8 cellular contexts compared by ENCODE assay signal in the genomic region with DNA sequence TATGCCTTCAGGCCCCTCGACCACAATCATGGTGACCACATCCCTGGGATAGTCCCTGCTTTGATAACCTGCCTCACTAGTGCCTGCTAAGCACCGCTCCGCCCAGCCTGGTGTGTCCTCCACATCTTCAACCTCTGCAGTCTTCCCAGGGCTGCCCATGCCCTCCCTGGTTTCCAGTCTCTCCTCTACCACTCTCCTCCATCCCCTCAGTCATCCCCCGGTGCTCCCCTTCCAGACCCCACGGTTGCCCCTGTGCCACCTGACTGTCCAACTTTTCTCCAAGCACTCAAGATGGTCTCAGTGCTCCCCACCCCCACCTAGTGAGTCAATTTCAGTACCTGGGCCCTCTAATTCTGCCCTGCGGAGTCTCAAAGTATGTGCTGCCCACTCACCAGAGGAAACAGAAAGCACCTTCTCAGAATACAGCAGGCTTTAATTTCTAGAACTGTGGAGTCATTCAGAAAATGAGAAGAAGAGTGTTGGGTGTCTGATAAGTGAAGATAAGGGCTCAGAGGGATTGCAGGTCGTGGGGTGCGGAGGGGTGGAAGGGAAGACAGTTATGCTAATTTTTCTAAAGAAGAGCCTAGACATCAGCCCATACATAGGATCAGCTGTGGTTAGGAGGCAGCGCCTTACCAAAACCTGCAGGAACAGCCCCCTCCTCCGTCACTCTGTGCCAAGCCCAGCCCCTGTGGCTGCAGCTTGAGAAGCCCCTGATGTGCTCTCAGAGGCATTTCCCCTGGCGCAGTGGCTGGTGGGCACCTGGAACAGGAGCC. TPM values are rescaled to one million over a fixed set of nuclear protein-coding genes. Genes with fewer than 3 reads are reported as not detected.
DNase-seq lines count a peak whose midpoint lies in the region; ATAC-seq and TF ChIP-seq lines count a peak whose summit lies in the region.

No MANE protein-coding gene starts in this region.

- peaks cover 95% of the 10 kb centered on the region for H3K4me1 Mint-ChIP-seq in activated T-cell treated with anti-CD3 and anti-CD28 coated beads, Interleukin-2, amount 50 U/mL, for 24 hours (ENCODE audit: low read depth)

- peaks cover 7% of the 10 kb centered on the region for H3K36me3 Mint-ChIP-seq in activated T-cell treated with anti-CD3 and anti-CD28 coated beads, Interleukin-2, amount 50 U/mL, for 24 hours (ENCODE audit: low read depth)

- no peak for TF ChIP-seq CTCF in BE2C (IDR thresholded peaks at IDR 0.05; ENCODE audit: low read depth, low read length)

- H3K27me3 Mint-ChIP-seq in activated T-cell treated with anti-CD3 and anti-CD28 coated beads, Interleukin-2, amount 50 U/mL, for 24 hours = no peaks in the 10 kb centered on the region

- H3K36me3 ChIP-seq in SJCRH30 (no peaks in the 10 kb centered on the region), BE2C (no peaks in the 10 kb centered on the region)

- H3K27ac ChIP-seq in SJCRH30 = no peak overlapping the region

- H3K9me3 ChIP-seq in SJCRH30 (replicated peaks) (no peaks in the 10 kb centered on the region), BE2C (no peaks in the 10 kb centered on the region)

- ATAC-seq in GM19438 (IDR thresholded peaks at IDR 0.05; ENCODE audit: low read depth, unreplicated experiment) (peak; percentile 36), HG03354 (IDR thresholded peaks at IDR 0.05; ENCODE audit: poor library complexity, severe bottlenecking, unreplicated experiment) (peak; percentile 50)

- DNase-seq in activated T-cell treated with anti-CD3 and anti-CD28 coated beads, Interleukin-2, amount 50 U/mL, for 24 hours = peak; percentile 83
- DNase-seq in stimulated activated CD4-positive, alpha-beta T cell treated with anti-CD3 and anti-CD28 coated beads, Interleukin-2, amount 100 ng/mL, for 4 hours (ENCODE audit: low read depth) = peak; percentile 49
- DNase-seq in SJCRH30 = no peak
- no peak for DNase-seq in BE2C
- no peak for DNase-seq in DMS114 treated with DMSO at 0.1 percent for 48 hours (lab: John Stamatoyannopoulos, UW; ENCODE audit: unreplicated experiment)
- no peak for DNase-seq in GOT3 (lab: John Stamatoyannopoulos, UW)

- H3K27me3 ChIP-seq in SJCRH30 (no peaks in the 10 kb centered on the region), BE2C (no peaks in the 10 kb centered on the region)

- peak overlapping the region; percentile 79 for H3K4me3 Mint-ChIP-seq in activated T-cell treated with anti-CD3 and anti-CD28 coated beads, Interleukin-2, amount 50 U/mL, for 24 hours

- no peaks in the 10 kb centered on the region for H3K9me3 Mint-ChIP-seq in activated T-cell treated with anti-CD3 and anti-CD28 coated beads, Interleukin-2, amount 50 U/mL, for 24 hours

- H3K27ac Mint-ChIP-seq in activated T-cell treated with anti-CD3 and anti-CD28 coated beads, Interleukin-2, amount 50 U/mL, for 24 hours = peak overlapping the region; percentile 97

- H3K4me1 ChIP-seq in SJCRH30 (no peaks in the 10 kb centered on the region), BE2C (no peaks in the 10 kb centered on the region)

- H3K4me3 ChIP-seq in SJCRH30 = no peak overlapping the region
- no peak overlapping the region for H3K4me3 ChIP-seq in BE2C (ENCODE audit: low read depth, low read length)

RNA-seq across cellular contexts. Expression of gene CAB39, which starts 53.6 kb away (rescaled TPM):
- total RNA-seq in SJCRH30 (2014; rRNA removed; shearing (Covaris generic)) = 51.4 and 53.5 TPM in 2 replicates
- polyA plus RNA-seq in BE2C (2012; ENCODE audit: insufficient read depth, insufficient read length, low read depth) = 26.7 TPM

Comparison
In these comparisons a context has a peak if more than half of its experiments do, and no peak if none do; other contexts are left out.
1. DNase-seq: peak in activated T-cell treated with anti-CD3 and anti-CD28 coated beads, Interleukin-2, amount 50 U/mL, for 24 hours (single experiment) and stimulated activated CD4-positive, alpha-beta T cell treated with anti-CD3 and anti-CD28 coated beads, Interleukin-2, amount 100 ng/mL, for 4 hours (single experiment); none in SJCRH30 (0 of 2), BE2C (single experiment), DMS114 treated with DMSO at 0.1 percent for 48 hours (single experiment) and GOT3 (single experiment).